ENCODE assay signal across 1 cellular context in the genomic region with DNA sequence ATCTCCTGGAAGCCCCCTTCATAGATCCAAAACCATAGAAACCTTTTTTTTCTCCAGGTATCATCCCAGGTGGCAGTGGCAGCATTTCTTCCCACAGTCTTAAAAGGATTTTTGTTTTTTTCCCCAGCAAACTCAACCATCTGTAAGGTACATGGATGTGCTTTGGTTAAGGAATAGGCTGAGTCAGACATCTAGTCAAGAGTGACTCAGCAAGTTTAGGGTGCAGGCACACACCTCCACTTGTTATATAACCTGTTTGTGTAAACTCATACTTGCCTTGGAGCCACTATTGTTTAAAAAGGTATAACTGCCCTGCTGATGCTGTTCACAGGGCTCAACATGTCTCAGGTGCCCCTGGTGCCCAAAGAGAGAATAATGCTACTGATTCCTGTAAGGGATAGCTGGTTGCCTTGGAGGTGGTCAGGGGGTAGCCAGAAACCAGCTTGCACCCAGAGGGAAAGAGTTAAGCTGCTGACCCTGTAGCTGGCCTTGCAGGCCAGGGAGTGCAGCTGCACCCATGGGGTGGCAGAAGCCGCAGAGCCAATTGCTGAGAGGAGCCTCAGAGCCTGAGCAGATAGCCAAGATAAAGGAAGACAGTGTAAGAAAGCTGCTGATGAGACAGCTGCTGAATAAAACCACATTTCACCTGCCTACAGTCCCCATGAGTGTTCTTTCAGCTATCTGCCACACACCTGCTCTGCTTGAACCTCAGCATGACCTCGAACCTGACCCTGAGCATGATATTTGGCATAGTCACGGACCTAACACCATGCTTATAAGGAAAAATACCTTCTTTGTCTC.
TF ChIP-seq lines count a peak whose summit lies in the region.

No MANE protein-coding gene starts in this region.

TF ChIP-seq in K562, 482 proteins besides CTCF, POLR2A, EP300 and RAD21 (continued from another document and continues in another):
- TF ChIP-seq SAFB2 (IDR thresholded peaks at IDR 0.05; ENCODE audit: borderline replicate concordance, low read depth, low read length, severe bottlenecking) (no peak), TEAD4 (IDR thresholded peaks at IDR 0.05; ENCODE audit: low read length) (0 out of 2 replicates have a peak, but pooled peaks have one; percentile 18), TEAD4 (CRISPR knock-in tag; IDR thresholded peaks at IDR 0.05; ENCODE audit: borderline replicate concordance) (no peak), ATF3 (IDR thresholded peaks at IDR 0.05) (peak; percentile 23; the same call in 1 of the 2 replicates), ATF3 (CRISPR knock-in tag; conservative IDR thresholded peaks at IDR 0.05) (no peak), ZBED1 (IDR thresholded peaks at IDR 0.05) (no peak), ZNF76 (CRISPR knock-in tag; IDR thresholded peaks at IDR 0.05; ENCODE audit: borderline replicate concordance) (no peak), TFE3 (CRISPR knock-in tag; IDR thresholded peaks at IDR 0.05) (no peak), ZNF766 (CRISPR knock-in tag; conservative IDR thresholded peaks at IDR 0.05) (no peak), RBM22 (IDR thresholded peaks at IDR 0.05; ENCODE audit: low read depth, low read length, poor library complexity, severe bottlenecking) (no peak), PTTG1 (tag; IDR thresholded peaks at IDR 0.05; ENCODE audit: low read depth) (peak; percentile 49; the same call in 1 of the 2 replicates), C11orf30 (IDR thresholded peaks at IDR 0.05; ENCODE audit: low read depth) (peak; percentile 96), ZNF354B (CRISPR knock-in tag; IDR thresholded peaks at IDR 0.05) (no peak), OTX1 (CRISPR knock-in tag; IDR thresholded peaks at IDR 0.05) (no peak), FOSL1 (tag; conservative IDR thresholded peaks at IDR 0.05) (peak; percentile 30; the same call in 1 of the 2 replicates), STAT5A (IDR thresholded peaks at IDR 0.05; ENCODE audit: borderline replicate concordance, low read length) (no peak), ILK (tag; IDR thresholded peaks at IDR 0.05; ENCODE audit: borderline replicate concordance, low read depth) (no peak), ARID1B (IDR thresholded peaks at IDR 0.05) (0 out of 2 replicates have a peak, but pooled peaks have one; percentile 10), HMG20B (CRISPR knock-in tag; IDR thresholded peaks at IDR 0.05) (no peak), POLR2H (tag; IDR thresholded peaks at IDR 0.05; ENCODE audit: low read depth) (no peak), MAFF (IDR thresholded peaks at IDR 0.05; ENCODE audit: low read length) (peak; percentile 93), CREB3L1 (IDR thresholded peaks at IDR 0.05; ENCODE audit: borderline replicate concordance, low read depth) (no peak), ZBTB40 (IDR thresholded peaks at IDR 0.05) (no peak), ZBTB40 (CRISPR knock-in tag; IDR thresholded peaks at IDR 0.05) (no peak), BCL6 (CRISPR knock-in tag; IDR thresholded peaks at IDR 0.05) (no peak), NFE2 (IDR thresholded peaks at IDR 0.05; ENCODE audit: low read depth) (peak; percentile 90), ZNF24 (IDR thresholded peaks at IDR 0.05) (no peak), DPF2 (IDR thresholded peaks at IDR 0.05) (0 out of 2 replicates have a peak, but pooled peaks have one; percentile 35), ZNF316 (IDR thresholded peaks at IDR 0.05) (peak; percentile 99), CTBP1 (IDR thresholded peaks at IDR 0.05; ENCODE audit: borderline replicate concordance) (no peak; the same call in 1 of the 2 replicates), NFE2L1 (tag; IDR thresholded peaks at IDR 0.05; ENCODE audit: borderline replicate concordance, low read depth) (peak; percentile 89), ZNF140 (CRISPR knock-in tag; IDR thresholded peaks at IDR 0.05) (no peak), MEF2D (tag; conservative IDR thresholded peaks at IDR 0.05; ENCODE audit: low read depth) (no peak)
- TF ChIP-seq, protein P1, sequence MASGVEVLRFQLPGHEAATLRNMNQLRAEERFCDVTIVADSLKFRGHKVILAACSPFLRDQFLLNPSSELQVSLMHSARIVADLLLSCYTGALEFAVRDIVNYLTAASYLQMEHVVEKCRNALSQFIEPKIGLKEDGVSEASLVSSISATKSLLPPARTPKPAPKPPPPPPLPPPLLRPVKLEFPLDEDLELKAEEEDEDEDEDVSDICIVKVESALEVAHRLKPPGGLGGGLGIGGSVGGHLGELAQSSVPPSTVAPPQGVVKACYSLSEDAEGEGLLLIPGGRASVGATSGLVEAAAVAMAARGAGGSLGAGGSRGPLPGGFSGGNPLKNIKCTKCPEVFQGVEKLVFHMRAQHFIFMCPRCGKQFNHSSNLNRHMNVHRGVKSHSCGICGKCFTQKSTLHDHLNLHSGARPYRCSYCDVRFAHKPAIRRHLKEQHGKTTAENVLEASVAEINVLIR (CRISPR knock-in tag; IDR thresholded peaks at IDR 0.05): no peak
- TF ChIP-seq, protein P2, sequence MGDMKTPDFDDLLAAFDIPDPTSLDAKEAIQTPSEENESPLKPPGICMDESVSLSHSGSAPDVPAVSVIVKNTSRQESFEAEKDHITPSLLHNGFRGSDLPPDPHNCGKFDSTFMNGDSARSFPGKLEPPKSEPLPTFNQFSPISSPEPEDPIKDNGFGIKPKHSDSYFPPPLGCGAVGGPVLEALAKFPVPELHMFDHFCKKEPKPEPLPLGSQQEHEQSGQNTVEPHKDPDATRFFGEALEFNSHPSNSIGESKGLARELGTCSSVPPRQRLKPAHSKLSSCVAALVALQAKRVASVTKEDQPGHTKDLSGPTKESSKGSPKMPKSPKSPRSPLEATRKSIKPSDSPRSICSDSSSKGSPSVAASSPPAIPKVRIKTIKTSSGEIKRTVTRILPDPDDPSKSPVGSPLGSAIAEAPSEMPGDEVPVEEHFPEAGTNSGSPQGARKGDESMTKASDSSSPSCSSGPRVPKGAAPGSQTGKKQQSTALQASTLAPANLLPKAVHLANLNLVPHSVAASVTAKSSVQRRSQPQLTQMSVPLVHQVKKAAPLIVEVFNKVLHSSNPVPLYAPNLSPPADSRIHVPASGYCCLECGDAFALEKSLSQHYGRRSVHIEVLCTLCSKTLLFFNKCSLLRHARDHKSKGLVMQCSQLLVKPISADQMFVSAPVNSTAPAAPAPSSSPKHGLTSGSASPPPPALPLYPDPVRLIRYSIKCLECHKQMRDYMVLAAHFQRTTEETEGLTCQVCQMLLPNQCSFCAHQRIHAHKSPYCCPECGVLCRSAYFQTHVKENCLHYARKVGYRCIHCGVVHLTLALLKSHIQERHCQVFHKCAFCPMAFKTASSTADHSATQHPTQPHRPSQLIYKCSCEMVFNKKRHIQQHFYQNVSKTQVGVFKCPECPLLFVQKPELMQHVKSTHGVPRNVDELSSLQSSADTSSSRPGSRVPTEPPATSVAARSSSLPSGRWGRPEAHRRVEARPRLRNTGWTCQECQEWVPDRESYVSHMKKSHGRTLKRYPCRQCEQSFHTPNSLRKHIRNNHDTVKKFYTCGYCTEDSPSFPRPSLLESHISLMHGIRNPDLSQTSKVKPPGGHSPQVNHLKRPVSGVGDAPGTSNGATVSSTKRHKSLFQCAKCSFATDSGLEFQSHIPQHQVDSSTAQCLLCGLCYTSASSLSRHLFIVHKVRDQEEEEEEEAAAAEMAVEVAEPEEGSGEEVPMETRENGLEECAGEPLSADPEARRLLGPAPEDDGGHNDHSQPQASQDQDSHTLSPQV (IDR thresholded peaks at IDR 0.05): peak; percentile 59
- TF ChIP-seq, protein P3, sequence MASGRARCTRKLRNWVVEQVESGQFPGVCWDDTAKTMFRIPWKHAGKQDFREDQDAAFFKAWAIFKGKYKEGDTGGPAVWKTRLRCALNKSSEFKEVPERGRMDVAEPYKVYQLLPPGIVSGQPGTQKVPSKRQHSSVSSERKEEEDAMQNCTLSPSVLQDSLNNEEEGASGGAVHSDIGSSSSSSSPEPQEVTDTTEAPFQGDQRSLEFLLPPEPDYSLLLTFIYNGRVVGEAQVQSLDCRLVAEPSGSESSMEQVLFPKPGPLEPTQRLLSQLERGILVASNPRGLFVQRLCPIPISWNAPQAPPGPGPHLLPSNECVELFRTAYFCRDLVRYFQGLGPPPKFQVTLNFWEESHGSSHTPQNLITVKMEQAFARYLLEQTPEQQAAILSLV (tag; IDR thresholded peaks at IDR 0.05): no peak
